ENCODE assay signal across 16 cellular contexts in genomic region chr2:46857871-46858696, GRCh38. TPM values are rescaled to one million over a fixed set of nuclear protein-coding genes. Genes with fewer than 3 reads are reported as not detected.
A peak's percentile ranks its signal among the peaks of the same experiment; 100 is the strongest.
DNase-seq lines count a peak whose midpoint lies in the region; ATAC-seq and TF ChIP-seq lines count a peak whose summit lies in the region.
"Had no signal": no experiment of that assay in that cellular context is flagged by ENCODE, and none has a peak within 500 bp of the region (broad histone marks: within the 10 kb centered on the region; RNA-seq: fewer than 3 reads in every experiment).

No MANE protein-coding gene starts in this region.

- H3K27ac Mint-ChIP-seq in WTC11 (peak overlapping the region; percentile 18; the same call in 1 of the 2 replicates), progenitor cell of endocrine pancreas (no peak overlapping the region)
- H3K27ac Mint-ChIP-seq: memory B cell had no signal

- POLR2A ChIA-PET in WTC11 (lab: Charles Lee) = no interaction called here

- H3K4me1 Mint-ChIP-seq in WTC11 = no peaks in the 10 kb centered on the region
- peaks cover 1% of the 10 kb centered on the region for H3K4me1 Mint-ChIP-seq in progenitor cell of endocrine pancreas (ENCODE audit: low read depth)
- H3K4me1 Mint-ChIP-seq: central memory CD8-positive, alpha-beta T cell; memory B cell had no signal

- CTCF ChIA-PET in WTC11 (lab: Charles Lee) = interaction anchor here (1.2 to 1.3 kb wide), 3 partner anchors 11 to 141 kb away, joined by 3 to 4 read pairs (median 3); no protein-coding TSS in a partner anchor

- ATAC-seq in WTC11 (no peak), HG02623 (IDR thresholded peaks at IDR 0.05; ENCODE audit: unreplicated experiment) (no peak)
- ATAC-seq: activated T-cell treated with anti-CD3 and anti-CD28 coated beads, Interleukin-2, amount 50 U/mL, for 4 hours had no signal

- H3K4me3 ChIP-seq in skin epidermis = no peak overlapping the region
- H3K4me3 ChIP-seq: gastrocnemius medialis had no signal

- H3K27me3 Mint-ChIP-seq in WTC11 (ENCODE audit: low read depth) (no peaks in the 10 kb centered on the region), progenitor cell of endocrine pancreas (peaks cover 12% of the 10 kb centered on the region)

- TF ChIP-seq CTCF in WTC11 (IDR thresholded peaks at IDR 0.05) (no peak), progenitor cell of endocrine pancreas (IDR thresholded peaks at IDR 0.05; ENCODE audit: unreplicated experiment) (no peak)

- DNase-seq in GM03348 (ENCODE audit: low spot score) = peak; percentile 75
- no peak for DNase-seq in WTC11 (ENCODE audit: low spot score)
- peak; percentile 82 for DNase-seq in glomerular visceral epithelial cell (ENCODE audit: extremely low spot score)
- DNase-seq in DMS 273 (lab: John Stamatoyannopoulos, UW; ENCODE audit: unreplicated experiment) = no peak
- DNase-seq in progenitor cell of endocrine pancreas (ENCODE audit: low spot score, unreplicated experiment) = no peak
- no peak for DNase-seq in NAMALWA (ENCODE audit: low spot score)
- DNase-seq: activated T-cell treated with anti-CD3 and anti-CD28 coated beads, Interleukin-2, amount 50 U/mL, for 4 hours; gastrocnemius medialis; KBM-7; NCI-H2171; stimulated activated CD4-positive, alpha-beta T cell treated with anti-CD3 and anti-CD28 coated beads, Interleukin-12 subunit alpha, Interleukin-12 subunit beta, amount 100 ng/mL, for 4 hours; WERI-Rb-1 had no signal

- H3K36me3 Mint-ChIP-seq in WTC11 = no peaks in the 10 kb centered on the region
- no peaks in the 10 kb centered on the region for H3K36me3 Mint-ChIP-seq in progenitor cell of endocrine pancreas (ENCODE audit: insufficient read depth)
- H3K36me3 Mint-ChIP-seq: memory B cell had no signal

- H3K4me3 Mint-ChIP-seq in WTC11 (no peak overlapping the region), progenitor cell of endocrine pancreas (ENCODE audit: low read depth) (no peak overlapping the region)
- H3K4me3 Mint-ChIP-seq: activated T-cell treated with anti-CD3 and anti-CD28 coated beads, Interleukin-2, amount 50 U/mL, for 4 hours; central memory CD8-positive, alpha-beta T cell; memory B cell had no signal

- peak overlapping the region in 17 of 21 experiments; percentile 5 to 87 (median 60) for H3K27ac ChIP-seq in skin epidermis
- H3K27ac ChIP-seq: WERI-Rb-1 had no signal

- H3K9me3 Mint-ChIP-seq in WTC11 (peaks cover 11% of the 10 kb centered on the region), progenitor cell of endocrine pancreas (ENCODE audit: low read depth) (peaks cover 1% of the 10 kb centered on the region)
- H3K9me3 Mint-ChIP-seq: activated T-cell treated with anti-CD3 and anti-CD28 coated beads, Interleukin-2, amount 50 U/mL, for 4 hours; central memory CD8-positive, alpha-beta T cell; memory B cell had no signal

TF ChIP-seq in WTC11, 78 proteins besides CTCF, POLR2A, EP300 and RAD21:
- TF ChIP-seq CREB1 (CRISPR knock-in tag; IDR thresholded peaks at IDR 0.05) (no peak), CREM (CRISPR knock-in tag; IDR thresholded peaks at IDR 0.05) (no peak), HMGXB4 (CRISPR knock-in tag; IDR thresholded peaks at IDR 0.05) (no peak)
- TF ChIP-seq, protein P1, sequence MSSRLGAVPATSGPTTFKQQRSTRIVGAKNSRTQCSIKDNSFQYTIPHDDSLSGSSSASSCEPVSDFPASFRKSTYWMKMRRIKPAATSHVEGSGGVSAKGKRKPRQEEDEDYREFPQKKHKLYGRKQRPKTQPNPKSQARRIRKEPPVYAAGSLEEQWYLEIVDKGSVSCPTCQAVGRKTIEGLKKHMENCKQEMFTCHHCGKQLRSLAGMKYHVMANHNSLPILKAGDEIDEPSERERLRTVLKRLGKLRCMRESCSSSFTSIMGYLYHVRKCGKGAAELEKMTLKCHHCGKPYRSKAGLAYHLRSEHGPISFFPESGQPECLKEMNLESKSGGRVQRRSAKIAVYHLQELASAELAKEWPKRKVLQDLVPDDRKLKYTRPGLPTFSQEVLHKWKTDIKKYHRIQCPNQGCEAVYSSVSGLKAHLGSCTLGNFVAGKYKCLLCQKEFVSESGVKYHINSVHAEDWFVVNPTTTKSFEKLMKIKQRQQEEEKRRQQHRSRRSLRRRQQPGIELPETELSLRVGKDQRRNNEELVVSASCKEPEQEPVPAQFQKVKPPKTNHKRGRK (CRISPR knock-in tag; IDR thresholded peaks at IDR 0.05; ENCODE audit: borderline replicate concordance) = no peak

RNA-seq across cellular contexts. Expression of gene MCFD2, which starts 57.5 kb away (rescaled TPM):
- total RNA-seq in WTC11 (2021) (61.7 to 68.1 TPM (median 62.0 TPM) in 3 replicates), progenitor cell of endocrine pancreas (72.9 and 78.3 TPM in 2 replicates)

Comparison
In these comparisons a context has a peak if more than half of its experiments do, and no peak if none do; other contexts are left out.
1. DNase-seq: peak in GM03348 (single experiment) and glomerular visceral epithelial cell (single experiment); none in WTC11 (single experiment), DMS 273 (single experiment), progenitor cell of endocrine pancreas (single experiment) and NAMALWA (single experiment).